Comparison of ENCODE assay signal across 12 cellular contexts in the genomic region with DNA sequence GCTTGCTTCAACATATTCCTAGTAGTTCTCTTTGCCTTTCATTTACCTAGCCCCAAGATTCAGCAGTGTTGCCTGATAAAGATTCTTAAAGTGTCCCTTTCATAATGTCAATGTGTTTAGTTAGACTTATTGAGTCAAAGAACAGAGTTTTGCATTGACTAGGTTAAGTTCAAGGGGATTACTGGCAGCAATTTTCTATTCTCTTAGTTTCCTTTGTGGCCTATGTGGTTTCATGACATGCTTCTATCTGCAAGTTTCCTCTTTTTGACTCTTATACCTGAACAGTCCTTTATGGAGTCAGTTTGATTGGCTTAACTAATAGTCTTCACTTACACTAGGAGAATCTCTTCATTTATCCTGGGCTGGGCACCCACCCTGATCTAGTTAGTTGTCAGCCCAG.
DNase-seq lines count a peak whose midpoint lies in the region; ATAC-seq and TF ChIP-seq lines count a peak whose summit lies in the region.
"Had no signal": no experiment of that assay in that cellular context is flagged by ENCODE, and none has a peak within 500 bp of the region (broad histone marks: within the 10 kb centered on the region; RNA-seq: fewer than 3 reads in every experiment).

No MANE protein-coding gene starts in this region.

- H3K4me1 ChIP-seq in sigmoid colon (no peaks in the 10 kb centered on the region), upper lobe of left lung (no peaks in the 10 kb centered on the region), ascending aorta (no peaks in the 10 kb centered on the region)

- DNase-seq in sigmoid colon (no peak), superior temporal gyrus (ENCODE audit: extremely low spot score) (no peak), upper lobe of left lung (no peak), ascending aorta (ENCODE audit: low spot score in 2 of 2) (no peak)
- DNase-seq: activated CD8-positive, alpha-beta memory T cell treated with anti-CD3 and anti-CD28 coated beads, Interleukin-2, amount 50 U/mL, for 48 hours; hypothalamus; NCI-H1694; T-helper 9 cell had no signal

- no peaks in the 10 kb centered on the region for H3K27me3 ChIP-seq in sigmoid colon
- no peaks in the 10 kb centered on the region for H3K27me3 ChIP-seq in upper lobe of left lung
- H3K27me3 ChIP-seq in ascending aorta = no peaks in the 10 kb centered on the region

- no peaks in the 10 kb centered on the region for H3K36me3 ChIP-seq in sigmoid colon
- no peaks in the 10 kb centered on the region for H3K36me3 ChIP-seq in upper lobe of left lung
- no peaks in the 10 kb centered on the region for H3K36me3 ChIP-seq in ascending aorta

- ATAC-seq in GM18511 (IDR thresholded peaks at IDR 0.05; ENCODE audit: unreplicated experiment) = peak; percentile 98
- ATAC-seq in GM19468 (IDR thresholded peaks at IDR 0.05; ENCODE audit: extremely low read depth, unreplicated experiment) = peak; percentile 71
- peak; percentile 99 for ATAC-seq in HG02938 (IDR thresholded peaks at IDR 0.05; ENCODE audit: unreplicated experiment)
- ATAC-seq in HG03571 (IDR thresholded peaks at IDR 0.05; ENCODE audit: unreplicated experiment) = peak; percentile 92
- no peak for ATAC-seq in upper lobe of left lung (ENCODE audit: low FRiP score in 2 of 2)

- TF ChIP-seq POLR2A in sigmoid colon (IDR thresholded peaks at IDR 0.05) (no peak), upper lobe of left lung (IDR thresholded peaks at IDR 0.05) (no peak)

- H3K9me3 ChIP-seq in sigmoid colon (no peaks in the 10 kb centered on the region), upper lobe of left lung (no peaks in the 10 kb centered on the region), ascending aorta (no peaks in the 10 kb centered on the region)

- no peak for TF ChIP-seq CTCF in sigmoid colon (IDR thresholded peaks at IDR 0.05)
- TF ChIP-seq CTCF in upper lobe of left lung (IDR thresholded peaks at IDR 0.05) = no peak
- no peak for TF ChIP-seq CTCF in ascending aorta (IDR thresholded peaks at IDR 0.05)

- intact Hi-C loops in sigmoid colon (cut with DNase I) (no loop called here), ascending aorta (cut with DNase I) (no loop called here)

- TF ChIP-seq EP300 in sigmoid colon (IDR thresholded peaks at IDR 0.05) = no peak
- TF ChIP-seq EP300 in upper lobe of left lung (IDR thresholded peaks at IDR 0.05) = no peak

- H3K4me3 ChIP-seq in sigmoid colon (no peak overlapping the region), upper lobe of left lung (no peak overlapping the region), ascending aorta (no peak overlapping the region)

- H3K27ac ChIP-seq in sigmoid colon = no peak overlapping the region
- no peak overlapping the region for H3K27ac ChIP-seq in upper lobe of left lung
- no peak overlapping the region for H3K27ac ChIP-seq in ascending aorta

Comparison
In these comparisons a context has a peak if more than half of its experiments do, and no peak if none do; other contexts are left out.
1. ATAC-seq: peak in GM18511 (single experiment), GM19468 (single experiment), HG02938 (single experiment) and HG03571 (single experiment); none in upper lobe of left lung (0 of 2).